8 cellular contexts compared by ENCODE assay signal in genomic region chr2:65436169-65436824, GRCh38. TPM values are rescaled to one million over a fixed set of nuclear protein-coding genes. Genes with fewer than 3 reads are reported as not detected.
A peak's percentile ranks its signal among the peaks of the same experiment; 100 is the strongest.
DNase-seq lines count a peak whose midpoint lies in the region; ATAC-seq, FAIRE-seq and TF ChIP-seq lines count a peak whose summit lies in the region.

No MANE protein-coding gene starts in this region.

- no peaks in the 10 kb centered on the region for H3K9me3 ChIP-seq in H1 (ENCODE audit: insufficient read depth in 2 of 2, low read depth in 1 of 2, low read length in 1 of 2)

- H2BK120ac ChIP-seq in H1 (replicated peaks; ENCODE audit: low read depth, low read length), result no peak overlapping the region

- no peak for FAIRE-seq in H1 (lab: Jason Lieb, UNC)

- peak overlapping the region; percentile 84 to 87 for H3K4me2 ChIP-seq in H1 (ENCODE audit: insufficient read depth in 1 of 2, low read depth in 2 of 2, low read length in 2 of 2)

- no peak overlapping the region for H2BK20ac ChIP-seq in H1 (ENCODE audit: low read length)

- no peak overlapping the region; a peak in 3 of 7 replicates for H3K9ac ChIP-seq in H1 (replicated peaks in 1 of 4; ENCODE audit: extremely low read depth in 1 of 4, low read depth in 3 of 4, low read length in 3 of 4)

- no peaks in the 10 kb centered on the region for H3K36me3 ChIP-seq in H1 (ENCODE audit: control insufficient read depth in 2 of 4, insufficient read depth in 4 of 4, low read length in 3 of 4)

- no peak overlapping the region for H2BK15ac ChIP-seq in H1 (ENCODE audit: low read length)

- peaks cover 4 to 5% of the 10 kb centered on the region in 2 experiments for H4K20me1 ChIP-seq in H1 (replicated peaks in 1 of 2; ENCODE audit: control insufficient read depth in 1 of 2, insufficient read depth in 2 of 2, low read length in 2 of 2)

- peaks cover 1 to 28% (median 18%) of the 10 kb centered on the region in 4 experiments for H3K27me3 ChIP-seq in H1 (replicated peaks in 1 of 4; ENCODE audit: control insufficient read depth in 3 of 4, extremely low read depth in 1 of 4, insufficient read depth in 3 of 4, low read length in 3 of 4)

- H3K36me3 Mint-ChIP-seq in stimulated activated naive B cell treated with anti-CD40 and anti-IgM and Interleukin-4, amounts not matched to agents 10 μg/mL and 1 μg/mL and 100 μg/mL, for 72 hours, result no peaks in the 10 kb centered on the region

- peak overlapping the region; percentile 85 for H3K27ac Mint-ChIP-seq in stimulated activated naive B cell treated with anti-CD40 and anti-IgM and Interleukin-4, amounts not matched to agents 10 μg/mL and 1 μg/mL and 100 μg/mL, for 72 hours

- CTCF ChIA-PET in H1 (lab: Charles Lee; ENCODE audit: partially characterized antibody), result interaction anchor here (0.6 to 1.5 kb wide), 4 partner anchors 16 to 174 kb away, joined by 3 read pairs; no protein-coding TSS in a partner anchor

- peak overlapping the region; percentile 46; the same call in 1 of the 2 replicates for H2BK12ac ChIP-seq in H1 (ENCODE audit: low read depth, low read length)

- no peaks in the 10 kb centered on the region for H3K9me3 Mint-ChIP-seq in stimulated activated naive B cell treated with anti-CD40 and anti-IgM and Interleukin-4, amounts not matched to agents 10 μg/mL and 1 μg/mL and 100 μg/mL, for 72 hours

- peak overlapping the region; percentile 37; the same call in 1 of the 2 replicates for H2BK5ac ChIP-seq in H1 (ENCODE audit: low read depth, low read length)

- H3K27me3 Mint-ChIP-seq in stimulated activated naive B cell treated with anti-CD40 and anti-IgM and Interleukin-4, amounts not matched to agents 10 μg/mL and 1 μg/mL and 100 μg/mL, for 72 hours, result peaks cover 30 to 36% of the 10 kb centered on the region in 2 donors

- TF ChIP-seq EP300 in H1 (IDR thresholded peaks at IDR 0.05; ENCODE audit: borderline replicate concordance in 1 of 2, low read depth in 2 of 2, low read length in 2 of 2), result no peak

- no peak for TF ChIP-seq CTCF in H1 (IDR thresholded peaks at IDR 0.05; ENCODE audit: control extremely low read depth in 1 of 3, insufficient read depth in 1 of 3, low read depth in 1 of 3, low read length in 3 of 3)

- H3K23me2 ChIP-seq in H1 (ENCODE audit: low read depth, low read length), result peaks cover 15% of the 10 kb centered on the region; the same call in 1 of the 2 replicates

- peak overlapping the region; percentile 49; the same call in 1 of the 2 replicates for H3K18ac ChIP-seq in H1 (ENCODE audit: extremely low read depth, low read length)

- no peak overlapping the region; the same call in 1 of the 2 replicates for H2AFZ ChIP-seq in H1 (ENCODE audit: low read length)

- peaks cover 16 to 40% of the 10 kb centered on the region in 2 donors for H3K4me1 Mint-ChIP-seq in stimulated activated naive B cell treated with anti-CD40 and anti-IgM and Interleukin-4, amounts not matched to agents 10 μg/mL and 1 μg/mL and 100 μg/mL, for 72 hours

- WGBS in H1 (ENCODE audit: extremely low coverage in 1 of 2, insufficient coverage in 1 of 2, insufficient read length in 1 of 2, insufficient replicate concordance in 2 of 2, low coverage in 1 of 2, low lambda C conversion rate in 2 of 2, missing lambda C conversion rate in 1 of 2), 2 experiments, result 2% methylated on average over 49 of the region's 65 CpGs; no CpG with 5 or more reads in 1 of the 2 experiments

- peaks cover 13 to 26% (median 17%) of the 10 kb centered on the region in 4 experiments; a peak in 6 of 7 replicates for H3K4me1 ChIP-seq in H1 (replicated peaks in 1 of 4; ENCODE audit: control insufficient read depth in 3 of 4, insufficient read depth in 4 of 4, low read length in 3 of 4)

- TF ChIP-seq POLR2A in H1 (IDR thresholded peaks at IDR 0.05; ENCODE audit: control extremely low read depth in 1 of 2, low read depth in 2 of 2, low read length in 2 of 2), result no peak

- peak overlapping the region; percentile 90 for H3K4me3 Mint-ChIP-seq in stimulated activated naive B cell treated with anti-CD40 and anti-IgM and Interleukin-4, amounts not matched to agents 10 μg/mL and 1 μg/mL and 100 μg/mL, for 72 hours

- H4K8ac ChIP-seq in H1 (ENCODE audit: extremely low read depth, insufficient read depth, low read length), result no peak overlapping the region; the same call in 1 of the 2 replicates

- no peak overlapping the region for H3K27ac ChIP-seq in H1 (ENCODE audit: low read depth, low read length)

- DNase-seq in CD1c-positive myeloid dendritic cell (ENCODE audit: extremely low spot score) (peak; percentile 86), GM19238 (ENCODE audit: insufficient read length, low spot score) (peak; percentile 36), NCI-H510A (lab: John Stamatoyannopoulos, UW) (peak; percentile 68), H1 (ENCODE audit: low read depth in 1 of 2, low spot score in 2 of 2) (peak in 1 of 2 experiments; percentile 76), lung microvascular endothelial cell (ENCODE audit: low read depth in 2 of 2) (peak; percentile 81)
- peak; percentile 26 to 36 for DNase-seq in activated CD4-positive, alpha-beta T cell treated with anti-CD3 and anti-CD28 coated beads, Interleukin-2, amount 50 U/mL, for 48 hours
- DNase-seq in stimulated activated naive B cell treated with anti-CD40 and anti-IgM and Interleukin-4, amounts not matched to agents 10 μg/mL and 1 μg/mL and 100 μg/mL, for 72 hours, result peak; percentile 18

- H3K79me1 ChIP-seq in H1 (ENCODE audit: low read depth, low read length), result no peaks in the 10 kb centered on the region

- H3K4ac ChIP-seq in H1 (replicated peaks; ENCODE audit: insufficient read length, low read depth, low read length), result no peak overlapping the region

- no peak overlapping the region for H3K14ac ChIP-seq in H1 (ENCODE audit: insufficient read length)

- no peak overlapping the region for H3K23ac ChIP-seq in H1 (ENCODE audit: insufficient read length)

- TF ChIP-seq RAD21 in H1 (IDR thresholded peaks at IDR 0.05 in 1 of 2, conservative IDR thresholded peaks at IDR 0.05 in 1 of 2; ENCODE audit: low read depth in 2 of 2, low read length in 2 of 2), result no peak

- POLR2A ChIA-PET in H1 (lab: Charles Lee; ENCODE audit: partially characterized antibody), result interaction anchor here (1.1 to 2.3 kb wide), 4 partner anchors 9 to 160 kb away, joined by 3 to 9 read pairs (median 4); no protein-coding TSS in a partner anchor

- ATAC-seq in HG03354 (IDR thresholded peaks at IDR 0.05; ENCODE audit: poor library complexity, severe bottlenecking, unreplicated experiment), result peak; percentile 43
- peak; percentile 23 to 25 for ATAC-seq in stimulated activated naive B cell treated with anti-CD40 and anti-IgM and Interleukin-4, amounts not matched to agents 10 μg/mL and 1 μg/mL and 100 μg/mL, for 72 hours (replicated peaks)

- H4K91ac ChIP-seq in H1 (replicated peaks; ENCODE audit: insufficient read length, low read length), result peak overlapping the region; percentile 77

- H3K4me3 ChIP-seq in H1 (ENCODE audit: extremely low read depth in 1 of 4, insufficient read depth in 2 of 4, low read depth in 3 of 4, low read length in 4 of 4), result peak overlapping the region; percentile 50 to 95 (median 74)

- no peak overlapping the region for H4K5ac ChIP-seq in H1 (ENCODE audit: insufficient read length, low read depth, low read length)

- no peak overlapping the region for H2AK5ac ChIP-seq in H1 (ENCODE audit: low read depth, low read length)

- H3K79me2 ChIP-seq in H1 (ENCODE audit: control insufficient read depth in 1 of 2, insufficient read depth in 2 of 2, low read length in 2 of 2), result no peaks in the 10 kb centered on the region

- no peak overlapping the region for H3K56ac ChIP-seq in H1 (replicated peaks; ENCODE audit: insufficient read length, low read depth, low read length)

TF ChIP-seq in H1, 55 proteins besides CTCF, POLR2A, EP300 and RAD21 (continues in another document):
- TF ChIP-seq CREB1 (IDR thresholded peaks at IDR 0.05) (no peak; the same call in 1 of the 2 replicates), TAF7 (optimal IDR thresholded peaks at IDR 0.05; ENCODE audit: borderline replicate concordance, low read depth, low read length) (no peak), HDAC2 (IDR thresholded peaks at IDR 0.05; ENCODE audit: borderline replicate concordance in 1 of 2, low read depth in 2 of 2, low read length in 2 of 2) (no peak), SIN3A (conservative IDR thresholded peaks at IDR 0.05 in 1 of 2, IDR thresholded peaks at IDR 0.05 in 1 of 2; ENCODE audit: low read depth in 1 of 2, low read length in 2 of 2) (peak in 1 of 2 experiments; percentile 8; a peak in 1 of 4 replicates), NANOG (IDR thresholded peaks at IDR 0.05; ENCODE audit: insufficient read depth, low read depth, low read length, poor library complexity, severe bottlenecking) (no peak), RBBP5 (IDR thresholded peaks at IDR 0.05; ENCODE audit: borderline replicate concordance, low read depth, low read length) (0 out of 2 replicates have a peak, but pooled peaks have one; percentile 52), ATF3 (IDR thresholded peaks at IDR 0.05; ENCODE audit: insufficient read depth, low read depth, low read length) (peak; percentile 56; the same call in 1 of the 2 replicates), PHF8 (conservative IDR thresholded peaks at IDR 0.05; ENCODE audit: low read depth, low read length) (peak; percentile 53; the same call in 1 of the 2 replicates), CHD1 (IDR thresholded peaks at IDR 0.05; ENCODE audit: low read depth, low read length) (no peak), NRF1 (IDR thresholded peaks at IDR 0.05; ENCODE audit: low read depth, low read length) (no peak), BCL11A (IDR thresholded peaks at IDR 0.05; ENCODE audit: low read depth in 2 of 2, low read length in 2 of 2) (no peak), CEBPB (IDR thresholded peaks at IDR 0.05; ENCODE audit: low read depth, low read length) (peak; percentile 96), POLR2AphosphoS5 (IDR thresholded peaks at IDR 0.05; ENCODE audit: low read depth, low read length) (no peak), CTBP2 (IDR thresholded peaks at IDR 0.05; ENCODE audit: borderline replicate concordance, insufficient read depth, insufficient read length, low read length) (no peak), YY1 (IDR thresholded peaks at IDR 0.05; ENCODE audit: low read depth, low read length) (no peak)

RNA-seq across cellular contexts. Expression of gene SPRED2, which starts 3.9 kb away (rescaled TPM):
- 22.5 and 25.4 TPM in 2 replicates for total RNA-seq in H1 (2021; fragmentation: NEBNext Ultra II Directional; extraction: Animal tissue kit (Norgen Biotek cat#: 25700))
- polyA plus RNA-seq in H1 (2011; rRNA removed), result 15.3 and 21.0 TPM in 2 replicates
- polyA plus RNA-seq in H1 (2011; cell fraction: cytosol; rRNA removed), result 9.4 TPM
- 14.3 TPM for polyA plus RNA-seq in H1 (2011; cell fraction: nucleus; rRNA removed)
- polyA plus RNA-seq in H1 (2012, experiment 1 of 2), result 13.7 to 15.0 TPM (median 14.4 TPM) in 4 replicates
- 7.6 TPM for polyA plus RNA-seq in H1 (2012, experiment 2 of 2)
- polyA plus RNA-seq in H1 (2013, experiment 1 of 2), result 11.7 TPM
- polyA plus RNA-seq in H1 (2013, experiment 2 of 2), result 11.4 TPM
- polyA minus RNA-seq in H1 (2011; rRNA and poly(A)+ RNA removed), result 9.2 and 13.0 TPM in 2 replicates
- 15.4 TPM for polyA minus RNA-seq in H1 (2011; cell fraction: cytosol; rRNA and poly(A)+ RNA removed)
- polyA minus RNA-seq in H1 (2011; cell fraction: nucleus; rRNA and poly(A)+ RNA removed), result 7.6 TPM
- total RNA-seq in lung microvascular endothelial cell, result 1.7 and 2.0 TPM in 2 replicates
